In the genomic region with DNA sequence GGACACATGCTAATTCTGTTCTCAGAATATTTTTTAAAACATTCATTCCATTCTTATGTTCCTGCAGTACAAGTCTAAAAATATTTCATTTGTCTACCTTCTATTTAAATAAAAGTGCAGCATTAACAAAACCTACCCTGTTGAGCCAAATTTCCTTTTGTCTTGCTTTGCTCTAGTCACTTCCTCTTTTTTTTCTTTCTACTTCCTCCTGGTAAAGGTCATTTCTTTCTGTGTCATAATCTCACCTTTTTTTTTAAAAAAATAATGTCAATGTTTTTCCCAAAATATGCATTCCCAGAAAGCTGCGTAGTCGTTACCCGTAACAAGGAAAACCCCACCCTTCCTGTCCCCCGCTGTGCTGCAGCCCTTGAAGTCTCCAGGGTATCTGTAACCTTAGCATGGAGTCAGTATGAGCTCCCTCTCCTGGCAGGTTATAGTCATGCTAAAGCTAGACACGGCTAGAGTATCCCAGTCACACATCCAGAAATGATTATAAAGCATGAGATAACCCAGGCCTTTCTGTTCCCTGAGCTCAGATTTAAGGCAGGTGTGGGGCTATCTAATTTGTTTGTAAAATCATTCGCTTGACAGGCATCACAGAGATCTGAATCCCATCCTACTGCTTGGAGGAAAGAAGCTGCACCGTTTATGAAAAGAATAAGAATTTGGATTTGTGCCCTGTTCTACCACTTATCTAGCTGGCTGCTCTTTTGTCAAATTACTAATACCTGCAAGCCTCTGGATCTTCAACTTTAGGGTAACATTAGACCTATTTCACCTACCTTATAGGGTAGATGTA, we compare ENCODE assay signal across 1 cellular context.
TF ChIP-seq lines count a peak whose summit lies in the region.

No MANE protein-coding gene starts in this region.

TF ChIP-seq in SK-N-SH, 30 proteins besides CTCF, POLR2A, EP300 and RAD21 (continued from another document):
- TF ChIP-seq, protein P1, sequence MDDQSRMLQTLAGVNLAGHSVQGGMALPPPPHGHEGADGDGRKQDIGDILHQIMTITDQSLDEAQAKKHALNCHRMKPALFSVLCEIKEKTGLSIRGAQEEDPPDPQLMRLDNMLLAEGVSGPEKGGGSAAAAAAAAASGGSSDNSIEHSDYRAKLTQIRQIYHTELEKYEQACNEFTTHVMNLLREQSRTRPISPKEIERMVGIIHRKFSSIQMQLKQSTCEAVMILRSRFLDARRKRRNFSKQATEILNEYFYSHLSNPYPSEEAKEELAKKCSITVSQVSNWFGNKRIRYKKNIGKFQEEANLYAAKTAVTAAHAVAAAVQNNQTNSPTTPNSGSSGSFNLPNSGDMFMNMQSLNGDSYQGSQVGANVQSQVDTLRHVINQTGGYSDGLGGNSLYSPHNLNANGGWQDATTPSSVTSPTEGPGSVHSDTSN (IDR thresholded peaks at IDR 0.05): no peak
- TF ChIP-seq NFIC (IDR thresholded peaks at IDR 0.05; ENCODE audit: borderline replicate concordance) (peak; percentile 12; the same call in 1 of the 2 replicates), FOXM1 (IDR thresholded peaks at IDR 0.05; ENCODE audit: low read depth) (0 out of 2 replicates have a peak, but pooled peaks have one; percentile 39), NRF1 (IDR thresholded peaks at IDR 0.05; ENCODE audit: low read depth, low read length) (no peak), CHD2 (IDR thresholded peaks at IDR 0.05; ENCODE audit: low read length, partially characterized antibody) (peak; percentile 26), SMC3 (IDR thresholded peaks at IDR 0.05; ENCODE audit: low read depth, low read length) (peak; percentile 76), TCF12 (IDR thresholded peaks at IDR 0.05) (peak; percentile 26; the same call in 1 of the 2 replicates), MEF2A (IDR thresholded peaks at IDR 0.05; ENCODE audit: borderline replicate concordance, low read depth) (no peak)
- TF ChIP-seq, protein P2, sequence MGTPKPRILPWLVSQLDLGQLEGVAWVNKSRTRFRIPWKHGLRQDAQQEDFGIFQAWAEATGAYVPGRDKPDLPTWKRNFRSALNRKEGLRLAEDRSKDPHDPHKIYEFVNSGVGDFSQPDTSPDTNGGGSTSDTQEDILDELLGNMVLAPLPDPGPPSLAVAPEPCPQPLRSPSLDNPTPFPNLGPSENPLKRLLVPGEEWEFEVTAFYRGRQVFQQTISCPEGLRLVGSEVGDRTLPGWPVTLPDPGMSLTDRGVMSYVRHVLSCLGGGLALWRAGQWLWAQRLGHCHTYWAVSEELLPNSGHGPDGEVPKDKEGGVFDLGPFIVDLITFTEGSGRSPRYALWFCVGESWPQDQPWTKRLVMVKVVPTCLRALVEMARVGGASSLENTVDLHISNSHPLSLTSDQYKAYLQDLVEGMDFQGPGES (IDR thresholded peaks at IDR 0.05; ENCODE audit: low read depth, low read length): no peak
- TF ChIP-seq, protein P3, sequence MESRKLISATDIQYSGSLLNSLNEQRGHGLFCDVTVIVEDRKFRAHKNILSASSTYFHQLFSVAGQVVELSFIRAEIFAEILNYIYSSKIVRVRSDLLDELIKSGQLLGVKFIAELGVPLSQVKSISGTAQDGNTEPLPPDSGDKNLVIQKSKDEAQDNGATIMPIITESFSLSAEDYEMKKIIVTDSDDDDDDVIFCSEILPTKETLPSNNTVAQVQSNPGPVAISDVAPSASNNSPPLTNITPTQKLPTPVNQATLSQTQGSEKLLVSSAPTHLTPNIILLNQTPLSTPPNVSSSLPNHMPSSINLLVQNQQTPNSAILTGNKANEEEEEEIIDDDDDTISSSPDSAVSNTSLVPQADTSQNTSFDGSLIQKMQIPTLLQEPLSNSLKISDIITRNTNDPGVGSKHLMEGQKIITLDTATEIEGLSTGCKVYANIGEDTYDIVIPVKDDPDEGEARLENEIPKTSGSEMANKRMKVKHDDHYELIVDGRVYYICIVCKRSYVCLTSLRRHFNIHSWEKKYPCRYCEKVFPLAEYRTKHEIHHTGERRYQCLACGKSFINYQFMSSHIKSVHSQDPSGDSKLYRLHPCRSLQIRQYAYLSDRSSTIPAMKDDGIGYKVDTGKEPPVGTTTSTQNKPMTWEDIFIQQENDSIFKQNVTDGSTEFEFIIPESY (IDR thresholded peaks at IDR 0.05; ENCODE audit: borderline replicate concordance, low read depth): no peak
- TF ChIP-seq, protein P4, sequence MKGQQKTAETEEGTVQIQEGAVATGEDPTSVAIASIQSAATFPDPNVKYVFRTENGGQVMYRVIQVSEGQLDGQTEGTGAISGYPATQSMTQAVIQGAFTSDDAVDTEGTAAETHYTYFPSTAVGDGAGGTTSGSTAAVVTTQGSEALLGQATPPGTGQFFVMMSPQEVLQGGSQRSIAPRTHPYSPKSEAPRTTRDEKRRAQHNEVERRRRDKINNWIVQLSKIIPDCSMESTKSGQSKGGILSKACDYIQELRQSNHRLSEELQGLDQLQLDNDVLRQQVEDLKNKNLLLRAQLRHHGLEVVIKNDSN (IDR thresholded peaks at IDR 0.05; ENCODE audit: borderline replicate concordance, low read depth): no peak
- TF ChIP-seq, protein P5, sequence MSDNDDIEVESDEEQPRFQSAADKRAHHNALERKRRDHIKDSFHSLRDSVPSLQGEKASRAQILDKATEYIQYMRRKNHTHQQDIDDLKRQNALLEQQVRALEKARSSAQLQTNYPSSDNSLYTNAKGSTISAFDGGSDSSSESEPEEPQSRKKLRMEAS (IDR thresholded peaks at IDR 0.05; ENCODE audit: low read depth): no peak
